In the genomic region with DNA sequence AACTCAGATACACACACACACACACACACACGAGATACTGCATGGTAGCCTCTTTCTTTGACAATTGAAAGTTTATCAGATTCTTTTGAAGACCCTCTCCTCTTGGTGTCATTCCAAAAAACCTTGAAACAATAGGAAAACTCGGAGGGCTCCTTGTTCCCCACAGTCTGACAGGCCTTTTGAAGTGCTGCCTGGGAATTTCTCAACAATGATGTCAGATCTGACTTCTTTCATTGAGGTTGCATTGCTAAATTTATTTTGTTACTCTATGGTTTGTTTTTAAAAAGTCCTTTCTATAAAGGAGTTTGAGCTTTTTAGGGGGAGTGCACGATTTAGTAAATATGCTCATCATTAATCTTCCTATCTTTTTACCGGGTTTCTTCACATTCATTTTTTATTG, we compare ENCODE assay signal across 27 cellular contexts.
"Had no signal": no experiment of that assay in that cellular context is flagged by ENCODE, and none has a peak within 500 bp of the region (broad histone marks: within the 10 kb centered on the region; RNA-seq: fewer than 3 reads in every experiment).

No MANE protein-coding gene starts in this region.

- H3K4me3 Mint-ChIP-seq: activated CD4-positive, alpha-beta memory T cell treated with anti-CD3 and anti-CD28 coated beads, Interleukin-2, amount 10 ng/mL, durations not matched to agents 7 days and 5 days; activated naive CD4-positive, alpha-beta T cell treated with anti-CD3 and anti-CD28 coated beads, Interleukin-2, amount 10 ng/mL, durations not matched to agents 7 days and 5 days; activated naive CD8-positive, alpha-beta T cell; activated naive CD8-positive, alpha-beta T cell treated with anti-CD3 and anti-CD28 coated beads, Interleukin-2, amount 50 U/mL, for 24 hours had no signal

- H3K4me1 ChIP-seq: ascending aorta, body of pancreas, breast epithelium, SJCRH30 had no signal

- H3K27ac ChIP-seq: ascending aorta, body of pancreas, breast epithelium, SJCRH30, SK-N-MC, WERI-Rb-1 had no signal

- H3K36me3 Mint-ChIP-seq: activated naive CD4-positive, alpha-beta T cell treated with anti-CD3 and anti-CD28 coated beads, Interleukin-2, amount 10 ng/mL, durations not matched to agents 7 days and 5 days; activated naive CD8-positive, alpha-beta T cell had no signal

- DNase-seq: activated CD4-positive, alpha-beta memory T cell treated with anti-CD3 and anti-CD28 coated beads, Interleukin-2, amount 10 ng/mL, durations not matched to agents 7 days and 5 days; activated CD4-positive, alpha-beta T cell treated with anti-CD3 and anti-CD28 coated beads for 1 hour; activated CD4-positive, alpha-beta T cell treated with anti-CD3 and anti-CD28 coated beads for 48 hours; activated CD4-positive, CD25-positive, alpha-beta regulatory T cell; activated gamma-delta T cell treated with Interleukin-2 at 50 U/mL for 16 hours; activated naive CD4-positive, alpha-beta T cell treated with anti-CD3 and anti-CD28 coated beads, Interleukin-2, amount 10 ng/mL, durations not matched to agents 7 days and 5 days; activated naive CD8-positive, alpha-beta T cell treated with anti-CD3 and anti-CD28 coated beads, Interleukin-2, amount 50 U/mL, for 24 hours; activated T-cell treated with anti-CD3 and anti-CD28 coated beads, Interleukin-2, amount 50 U/mL, for 1 hour; amniotic stem cell; body of pancreas; NCI-H1092 treated with DMSO at 0.1 percent for 48 hours; NCI-H1417; NCI-H1930; NCI-H2081 treated with DMSO at 0.1 percent for 48 hours; NCI-H345; NCI-H524 treated with DMSO at 0.1 percent for 48 hours; SHP77; SJCRH30; T1000; WERI-Rb-1 had no signal

- H3K4me1 Mint-ChIP-seq: activated CD4-positive, alpha-beta memory T cell treated with anti-CD3 and anti-CD28 coated beads, Interleukin-2, amount 10 ng/mL, durations not matched to agents 7 days and 5 days; activated naive CD4-positive, alpha-beta T cell treated with anti-CD3 and anti-CD28 coated beads, Interleukin-2, amount 10 ng/mL, durations not matched to agents 7 days and 5 days; activated naive CD8-positive, alpha-beta T cell treated with anti-CD3 and anti-CD28 coated beads, Interleukin-2, amount 50 U/mL, for 24 hours had no signal

- H3K27ac Mint-ChIP-seq: activated CD4-positive, alpha-beta memory T cell treated with anti-CD3 and anti-CD28 coated beads, Interleukin-2, amount 10 ng/mL, durations not matched to agents 7 days and 5 days; activated naive CD4-positive, alpha-beta T cell treated with anti-CD3 and anti-CD28 coated beads, Interleukin-2, amount 10 ng/mL, durations not matched to agents 7 days and 5 days; activated naive CD8-positive, alpha-beta T cell; activated naive CD8-positive, alpha-beta T cell treated with anti-CD3 and anti-CD28 coated beads, Interleukin-2, amount 50 U/mL, for 24 hours; activated T-helper 2 cell treated with anti-CD3 and anti-CD28 coated beads, Interferon-gamma antibody, Interleukin-2, Interleukin-4, amounts not matched to agents 10 μg/mL and 5 μg/mL and 100 μg/mL, durations not matched to agents 14 hours and 24 hours and 36 hours had no signal

- H3K27me3 ChIP-seq: ascending aorta, body of pancreas, breast epithelium, SJCRH30 had no signal

- H3K36me3 ChIP-seq: ascending aorta, breast epithelium, SJCRH30, WERI-Rb-1 had no signal

- H3K9me3 ChIP-seq: ascending aorta, body of pancreas, breast epithelium, SJCRH30 had no signal

- H3K27me3 Mint-ChIP-seq: activated CD4-positive, alpha-beta memory T cell treated with anti-CD3 and anti-CD28 coated beads, Interleukin-2, amount 10 ng/mL, durations not matched to agents 7 days and 5 days; activated naive CD4-positive, alpha-beta T cell treated with anti-CD3 and anti-CD28 coated beads, Interleukin-2, amount 10 ng/mL, durations not matched to agents 7 days and 5 days; activated naive CD8-positive, alpha-beta T cell; activated naive CD8-positive, alpha-beta T cell treated with anti-CD3 and anti-CD28 coated beads, Interleukin-2, amount 50 U/mL, for 24 hours had no signal

- H3K4me3 ChIP-seq: ascending aorta, body of pancreas, breast epithelium, K562, SJCRH30, SK-N-MC had no signal

- ATAC-seq: activated naive CD8-positive, alpha-beta T cell treated with anti-CD3 and anti-CD28 coated beads, Interleukin-2, amount 50 U/mL, for 24 hours; body of pancreas; K562; Panc1 had no signal
